In the genomic region with DNA sequence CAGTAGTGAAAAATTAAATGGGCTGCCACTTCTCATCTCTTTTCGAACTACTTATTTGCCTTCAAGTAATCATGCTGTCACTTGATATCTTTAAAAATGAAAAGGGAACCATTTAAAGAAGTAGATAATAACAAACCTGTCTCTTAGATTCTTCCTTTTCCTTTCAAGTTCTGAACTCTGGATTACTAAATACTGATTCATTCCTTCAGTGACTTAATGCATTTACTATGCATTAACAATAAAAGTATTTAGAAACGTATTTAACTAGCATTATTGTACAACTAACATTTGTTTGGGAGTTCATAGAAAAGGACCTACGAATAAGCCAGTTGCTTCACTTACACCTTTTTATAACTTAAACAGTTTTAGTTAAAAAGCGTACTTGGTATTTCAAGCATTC, we compare ENCODE assay signal across 35 cellular contexts.
"Had no signal": no experiment of that assay in that cellular context is flagged by ENCODE, and none has a peak within 500 bp of the region (broad histone marks: within the 10 kb centered on the region; RNA-seq: fewer than 3 reads in every experiment).

No MANE protein-coding gene starts in this region.

- H3K4me3 Mint-ChIP-seq: activated CD4-positive, alpha-beta memory T cell treated with anti-CD3 and anti-CD28 coated beads for 36 hours; activated T-helper 17 cell treated with anti-CD3 and anti-CD28 coated beads, Interleukin-2, amount 50 U/mL, for 72 hours; central memory CD8-positive, alpha-beta T cell; dendritic cell treated with granulocyte-macrophage colony-stimulating factor and Interleukin-4, amounts not matched to agents 40 ng/mL and 50 ng/mL, for 4 days; endodermal cell; naive thymus-derived CD4-positive, alpha-beta T cell; stimulated activated memory B cell treated with anti-CD40 and anti-IgM and Interleukin-4, amounts not matched to agents 10 μg/mL and 1 μg/mL and 100 μg/mL, for 72 hours; stimulated activated naive CD8-positive, alpha-beta T cell treated with anti-CD3 and anti-CD28 coated beads, Interleukin-15, amount 100 ng/mL, for 72 hours; T-helper 1 cell treated with Interleukin-12 subunit alpha and Interleukin-12 subunit beta and Interleukin-4 antibody, amounts not matched to agents 30 μg/mL and 1 μg/mL, for 36 hours had no signal

- H3K36me3 ChIP-seq: ovary had no signal

- H3K27ac ChIP-seq: esophagus squamous epithelium, gastrocnemius medialis, ovary, sigmoid colon, suprapubic skin, tibial artery, upper lobe of right lung, VCaP had no signal

- H3K27ac Mint-ChIP-seq: activated CD4-positive, alpha-beta memory T cell treated with anti-CD3 and anti-CD28 coated beads for 36 hours; activated T-helper 17 cell treated with anti-CD3 and anti-CD28 coated beads, Interleukin-2, amount 50 U/mL, for 72 hours; dendritic cell treated with granulocyte-macrophage colony-stimulating factor and Interleukin-4, amounts not matched to agents 40 ng/mL and 50 ng/mL, for 4 days; endodermal cell; stimulated activated memory B cell treated with anti-CD40 and anti-IgM and Interleukin-4, amounts not matched to agents 10 μg/mL and 1 μg/mL and 100 μg/mL, for 72 hours; T-helper 1 cell treated with Interleukin-12 subunit alpha and Interleukin-12 subunit beta and Interleukin-4 antibody, amounts not matched to agents 30 μg/mL and 1 μg/mL, for 36 hours had no signal

- H3K9me3 ChIP-seq: esophagus squamous epithelium, gastrocnemius medialis, ovary, sigmoid colon, suprapubic skin, tibial artery, upper lobe of right lung had no signal

- H3K27me3 ChIP-seq: esophagus squamous epithelium, gastrocnemius medialis, ovary, sigmoid colon, suprapubic skin, tibial artery, upper lobe of right lung had no signal

- H3K4me3 ChIP-seq: esophagus squamous epithelium, gastrocnemius medialis, ovary, sigmoid colon, smooth muscle cell, suprapubic skin, tibial artery, upper lobe of right lung had no signal

- ATAC-seq: activated T-helper 17 cell treated with anti-CD3 and anti-CD28 coated beads, Interleukin-2, amount 50 U/mL, for 72 hours; gastrocnemius medialis; left cardiac atrium; left ventricle myocardium superior; naive thymus-derived CD4-positive, alpha-beta T cell; stimulated activated memory B cell treated with anti-CD40 and anti-IgM and Interleukin-4, amounts not matched to agents 10 μg/mL and 1 μg/mL and 100 μg/mL, for 72 hours; stimulated activated naive CD8-positive, alpha-beta T cell treated with anti-CD3 and anti-CD28 coated beads, Interleukin-15, amount 100 ng/mL, for 72 hours; upper lobe of right lung had no signal

- H3K27me3 Mint-ChIP-seq: activated CD4-positive, alpha-beta memory T cell treated with anti-CD3 and anti-CD28 coated beads for 36 hours; activated T-helper 17 cell treated with anti-CD3 and anti-CD28 coated beads, Interleukin-2, amount 50 U/mL, for 72 hours; central memory CD8-positive, alpha-beta T cell; dendritic cell treated with granulocyte-macrophage colony-stimulating factor and Interleukin-4, amounts not matched to agents 40 ng/mL and 50 ng/mL, for 4 days; naive thymus-derived CD4-positive, alpha-beta T cell; progenitor cell of endocrine pancreas; stimulated activated memory B cell treated with anti-CD40 and anti-IgM and Interleukin-4, amounts not matched to agents 10 μg/mL and 1 μg/mL and 100 μg/mL, for 72 hours; stimulated activated naive CD8-positive, alpha-beta T cell treated with anti-CD3 and anti-CD28 coated beads, Interleukin-15, amount 100 ng/mL, for 72 hours had no signal

- H3K4me1 ChIP-seq: esophagus squamous epithelium, gastrocnemius medialis, sigmoid colon, suprapubic skin, tibial artery, upper lobe of right lung had no signal

- FAIRE-seq: TTC549 had no signal

- DNase-seq: activated CD4-positive, alpha-beta memory T cell treated with anti-CD3 and anti-CD28 coated beads for 36 hours; activated CD4-positive, alpha-beta T cell treated with anti-CD3 and anti-CD28 coated beads for 48 hours; activated CD8-positive, alpha-beta memory T cell treated with anti-CD3 and anti-CD28 coated beads, Interleukin-2, amount 50 U/mL, for 4 hours; activated gamma-delta T cell treated with Interleukin-2 at 50 U/mL for 16 hours; activated naive CD4-positive, alpha-beta T cell treated with anti-CD3 and anti-CD28 coated beads, Interleukin-2, amount 50 U/mL, for 16 hours; activated T-cell treated with anti-CD3 and anti-CD28 coated beads, Interleukin-2, amount 50 U/mL, for 1 hour; amniotic stem cell; endodermal cell; esophagus squamous epithelium; gastrocnemius medialis; glutamatergic neuron; islet precursor cell; left cardiac atrium; left ventricle myocardium superior; midbrain; naive thymus-derived CD4-positive, alpha-beta T cell; ovary; sigmoid colon; stimulated activated CD4-positive, alpha-beta T cell treated with anti-CD3 and anti-CD28 coated beads, Interleukin-1b, Interleukin-23, amount 100 ng/mL, for 48 hours; stimulated activated CD4-positive, alpha-beta T cell treated with anti-CD3 and anti-CD28 coated beads, Interleukin-4, amount 100 ng/mL, for 4 hours; stimulated activated CD8-positive, alpha-beta memory T cell treated with anti-CD3 and anti-CD28 coated beads, Interleukin-4, amount 100 ng/mL, for 48 hours; stimulated activated naive CD8-positive, alpha-beta T cell treated with anti-CD3 and anti-CD28 coated beads, Interleukin-15, amount 100 ng/mL, for 72 hours; T-helper 9 cell; tibial artery; upper lobe of right lung had no signal

- H3K9me3 Mint-ChIP-seq: activated CD4-positive, alpha-beta memory T cell treated with anti-CD3 and anti-CD28 coated beads for 36 hours; activated T-helper 17 cell treated with anti-CD3 and anti-CD28 coated beads, Interleukin-2, amount 50 U/mL, for 72 hours; central memory CD8-positive, alpha-beta T cell; dendritic cell treated with granulocyte-macrophage colony-stimulating factor and Interleukin-4, amounts not matched to agents 40 ng/mL and 50 ng/mL, for 4 days; endodermal cell; naive thymus-derived CD4-positive, alpha-beta T cell; stimulated activated memory B cell treated with anti-CD40 and anti-IgM and Interleukin-4, amounts not matched to agents 10 μg/mL and 1 μg/mL and 100 μg/mL, for 72 hours; stimulated activated naive CD8-positive, alpha-beta T cell treated with anti-CD3 and anti-CD28 coated beads, Interleukin-15, amount 100 ng/mL, for 72 hours; T-helper 1 cell treated with Interleukin-12 subunit alpha and Interleukin-12 subunit beta and Interleukin-4 antibody, amounts not matched to agents 30 μg/mL and 1 μg/mL, for 36 hours had no signal

- H3K4me1 Mint-ChIP-seq: activated T-helper 17 cell treated with anti-CD3 and anti-CD28 coated beads, Interleukin-2, amount 50 U/mL, for 72 hours; central memory CD8-positive, alpha-beta T cell; endodermal cell; stimulated activated memory B cell treated with anti-CD40 and anti-IgM and Interleukin-4, amounts not matched to agents 10 μg/mL and 1 μg/mL and 100 μg/mL, for 72 hours had no signal

- H3K4me2 ChIP-seq: smooth muscle cell had no signal
